34 cellular contexts compared by ENCODE assay signal in the genomic region with DNA sequence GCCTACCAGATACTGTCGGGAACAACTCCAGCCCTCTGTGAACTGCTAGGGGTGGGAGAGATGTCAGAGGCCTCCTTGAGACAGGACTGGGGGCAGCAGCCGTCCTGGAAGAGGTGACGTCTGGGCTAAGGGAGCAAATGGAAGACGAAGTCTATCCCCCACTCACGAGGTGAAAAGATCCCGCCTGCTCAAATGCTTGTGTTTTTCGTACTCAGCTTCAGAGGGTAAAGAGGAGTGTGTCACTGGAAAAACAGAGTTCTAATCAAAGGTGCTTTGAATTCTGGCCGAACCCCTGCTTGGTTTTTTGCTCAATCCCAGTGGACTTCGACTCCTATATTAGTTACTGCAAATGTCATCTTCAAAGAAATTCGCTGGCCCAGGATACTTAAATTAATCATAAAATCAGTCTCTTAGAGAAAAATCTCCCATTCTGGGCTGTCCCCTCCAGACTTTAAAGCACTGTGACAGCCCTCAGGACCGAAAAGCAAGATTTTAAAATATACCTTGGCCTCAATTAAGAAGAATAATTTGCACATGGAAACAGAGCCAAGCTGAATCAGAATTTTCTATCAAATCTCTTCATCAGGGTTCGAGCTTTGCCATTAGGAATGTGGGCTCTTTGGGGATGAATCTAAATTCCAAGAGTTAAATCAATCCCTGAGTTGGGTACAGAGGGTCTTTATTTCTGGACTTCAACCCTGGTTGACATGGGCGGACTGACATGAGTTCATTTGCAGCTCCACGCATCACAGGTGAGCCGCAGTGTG.
"Had no signal": no experiment of that assay in that cellular context is flagged by ENCODE, and none has a peak within 500 bp of the region (broad histone marks: within the 10 kb centered on the region; RNA-seq: fewer than 3 reads in every experiment).

No MANE protein-coding gene starts in this region.

- H3K27ac ChIP-seq: brain microvascular endothelial cell, Peyer's patch, SJSA1 had no signal

- H3K27ac Mint-ChIP-seq: activated CD4-positive, alpha-beta T cell treated with anti-CD3 and anti-CD28 coated beads, Interleukin-2, amount 10 ng/mL, durations not matched to agents 24 days and 14 days; activated CD8-positive, alpha-beta T cell treated with anti-CD3 and anti-CD28 coated beads for 36 hours; activated naive CD8-positive, alpha-beta T cell treated with anti-CD3 and anti-CD28 coated beads for 36 hours; activated T-cell treated with anti-CD3 and anti-CD28 coated beads, Interleukin-2, amount 50 U/mL, for 72 hours; activated T-helper 17 cell treated with anti-CD3 and anti-CD28 coated beads, Interleukin-2, amount 50 U/mL, for 72 hours; T-helper 1 cell treated with Interleukin-12 subunit alpha and Interleukin-12 subunit beta and Interleukin-4 antibody, amounts not matched to agents 30 μg/mL and 1 μg/mL, for 36 hours; T-helper 2 cell treated with Interferon-gamma antibody and Interleukin-4, amounts not matched to agents 5 μg/mL and 100 μg/mL, for 36 hours had no signal

- H3K9me3 Mint-ChIP-seq: activated CD4-positive, alpha-beta T cell treated with anti-CD3 and anti-CD28 coated beads, Interleukin-2, amount 10 ng/mL, durations not matched to agents 24 days and 14 days; activated CD8-positive, alpha-beta T cell treated with anti-CD3 and anti-CD28 coated beads for 36 hours; activated naive CD8-positive, alpha-beta T cell treated with anti-CD3 and anti-CD28 coated beads for 36 hours; activated T-cell treated with anti-CD3 and anti-CD28 coated beads, Interleukin-2, amount 50 U/mL, for 72 hours; activated T-helper 17 cell treated with anti-CD3 and anti-CD28 coated beads, Interleukin-2, amount 50 U/mL, for 72 hours; T-helper 1 cell treated with Interleukin-12 subunit alpha and Interleukin-12 subunit beta and Interleukin-4 antibody, amounts not matched to agents 30 μg/mL and 1 μg/mL, for 36 hours; T-helper 2 cell treated with Interferon-gamma antibody and Interleukin-4, amounts not matched to agents 5 μg/mL and 100 μg/mL, for 36 hours had no signal

- H3K36me3 ChIP-seq: brain microvascular endothelial cell, Peyer's patch, SJSA1 had no signal

- ATAC-seq: activated CD8-positive, alpha-beta T cell treated with anti-CD3 and anti-CD28 coated beads for 36 hours; activated T-cell treated with anti-CD3 and anti-CD28 coated beads, Interleukin-2, amount 50 U/mL, for 72 hours; activated T-helper 17 cell treated with anti-CD3 and anti-CD28 coated beads, Interleukin-2, amount 50 U/mL, for 72 hours; PC-3 had no signal

- H3K9me3 ChIP-seq: Peyer's patch, SJSA1, SK-N-SH had no signal

- H3K27me3 ChIP-seq: brain microvascular endothelial cell, Peyer's patch, SJSA1 had no signal

- H3K4me2 ChIP-seq: SK-N-SH had no signal

- H3K9ac ChIP-seq: SK-N-SH had no signal

- DNase-seq: activated CD4-positive, alpha-beta T cell treated with anti-CD3 and anti-CD28 coated beads, Interleukin-2, amount 10 ng/mL, durations not matched to agents 24 days and 14 days; activated CD4-positive, alpha-beta T cell treated with anti-CD3 and anti-CD28 coated beads, Interleukin-2, amount 50 U/mL, for 4 hours; activated CD8-positive, alpha-beta T cell treated with anti-CD3 and anti-CD28 coated beads for 36 hours; activated effector memory CD4-positive, alpha-beta T cell treated with anti-CD3 and anti-CD28 coated beads, Interleukin-2, amount 50 U/mL, for 16 hours; activated naive CD4-positive, alpha-beta T cell; activated naive CD4-positive, alpha-beta T cell treated with anti-CD3 and anti-CD28 coated beads, Interleukin-2, amount 50 U/mL, for 16 hours; activated naive CD8-positive, alpha-beta T cell treated with anti-CD3 and anti-CD28 coated beads for 36 hours; activated T-cell treated with anti-CD3 and anti-CD28 coated beads, Interleukin-2, amount 50 U/mL, for 1 hour; activated T-cell treated with anti-CD3 and anti-CD28 coated beads, Interleukin-2, amount 50 U/mL, for 72 hours; amniotic stem cell; aorta; brain microvascular endothelial cell; KG1; MM.1S; MV-4-11; NCI-H1092; NCI-H1436 treated with DMSO at 0.1 percent for 48 hours; NCI-H1694 treated with DMSO at 0.1 percent for 48 hours; NCI-H2029; NCI-H345; NCI-H510A; NCI-H526; NCI-H748 treated with DMSO at 0.1 percent for 48 hours; NK-92 treated with Interleukin-12 subunit alpha and Interleukin-12 subunit beta, amount 100 ng/mL, for 24 hours; PC-3; RPMI8226; SHP77 treated with DMSO at 0.1 percent for 48 hours; SK-N-SH had no signal

- H3K4me3 ChIP-seq: Peyer's patch, SJSA1 had no signal

- FAIRE-seq: TTC549 had no signal

- H3K27me3 Mint-ChIP-seq: activated naive CD8-positive, alpha-beta T cell treated with anti-CD3 and anti-CD28 coated beads for 36 hours had no signal

- H3K36me3 Mint-ChIP-seq: activated naive CD8-positive, alpha-beta T cell treated with anti-CD3 and anti-CD28 coated beads for 36 hours had no signal

- H3K4me3 Mint-ChIP-seq: activated CD4-positive, alpha-beta T cell treated with anti-CD3 and anti-CD28 coated beads, Interleukin-2, amount 10 ng/mL, durations not matched to agents 24 days and 14 days; activated CD8-positive, alpha-beta T cell treated with anti-CD3 and anti-CD28 coated beads for 36 hours; activated naive CD8-positive, alpha-beta T cell treated with anti-CD3 and anti-CD28 coated beads for 36 hours; activated T-cell treated with anti-CD3 and anti-CD28 coated beads, Interleukin-2, amount 50 U/mL, for 72 hours; activated T-helper 17 cell treated with anti-CD3 and anti-CD28 coated beads, Interleukin-2, amount 50 U/mL, for 72 hours; T-helper 1 cell treated with Interleukin-12 subunit alpha and Interleukin-12 subunit beta and Interleukin-4 antibody, amounts not matched to agents 30 μg/mL and 1 μg/mL, for 36 hours; T-helper 2 cell treated with Interferon-gamma antibody and Interleukin-4, amounts not matched to agents 5 μg/mL and 100 μg/mL, for 36 hours had no signal

- H3K4me1 Mint-ChIP-seq: activated CD4-positive, alpha-beta T cell treated with anti-CD3 and anti-CD28 coated beads, Interleukin-2, amount 10 ng/mL, durations not matched to agents 24 days and 14 days; activated naive CD8-positive, alpha-beta T cell treated with anti-CD3 and anti-CD28 coated beads for 36 hours; activated T-helper 17 cell treated with anti-CD3 and anti-CD28 coated beads, Interleukin-2, amount 50 U/mL, for 72 hours had no signal
